8 cellular contexts compared by ENCODE assay signal in genomic region chr1:22992384-22992783, GRCh38. TPM values are rescaled to one million over a fixed set of nuclear protein-coding genes. Genes with fewer than 3 reads are reported as not detected.
"Had no signal": no experiment of that assay in that cellular context is flagged by ENCODE, and none has a peak within 500 bp of the region (broad histone marks: within the 10 kb centered on the region; RNA-seq: fewer than 3 reads in every experiment).

No MANE protein-coding gene starts in this region.

RNA-seq across cellular contexts. Expression of gene LACTBL1, which starts 19.7 kb away (rescaled TPM):
- total RNA-seq: LHCN-M2, MCF 10A, NCI-H460, OCI-LY7, Right ventricle myocardium superior, SJSA1 had no signal
- polyA plus RNA-seq: SK-N-SH had no signal

RNA-seq across cellular contexts. Expression of gene TEX46, which starts 23.3 kb away (rescaled TPM):
- total RNA-seq: LHCN-M2, MCF 10A, NCI-H460, PC-9, Right ventricle myocardium superior, SJSA1 had no signal
